20 cellular contexts compared by ENCODE assay signal in genomic region chr3:195286115-195286872, GRCh38. TPM values are rescaled to one million over a fixed set of nuclear protein-coding genes. Genes with fewer than 3 reads are reported as not detected.
DNase-seq lines count a peak whose midpoint lies in the region; ATAC-seq and TF ChIP-seq lines count a peak whose summit lies in the region.
"Had no signal": no experiment of that assay in that cellular context is flagged by ENCODE, and none has a peak within 500 bp of the region (broad histone marks: within the 10 kb centered on the region; RNA-seq: fewer than 3 reads in every experiment).

No MANE protein-coding gene starts in this region.

- TF ChIP-seq CTCF in Panc1 (IDR thresholded peaks at IDR 0.05) (no peak), colonic mucosa (IDR thresholded peaks at IDR 0.05) (no peak), mesothelial cell of epicardium (IDR thresholded peaks at IDR 0.05; ENCODE audit: unreplicated experiment) (no peak)

- H3K9me3 Mint-ChIP-seq in mesothelial cell of epicardium, result no peaks in the 10 kb centered on the region
- H3K9me3 Mint-ChIP-seq in T-cell, result no peaks in the 10 kb centered on the region
- H3K9me3 Mint-ChIP-seq: activated CD4-positive, alpha-beta memory T cell treated with anti-CD3 and anti-CD28 coated beads for 36 hours; activated T-helper 2 cell treated with anti-CD3 and anti-CD28 coated beads, Interferon-gamma antibody, Interleukin-2, Interleukin-4, amounts not matched to agents 10 μg/mL and 5 μg/mL and 100 μg/mL, durations not matched to agents 14 hours and 24 hours and 36 hours had no signal

- H3K4me1 Mint-ChIP-seq in mesothelial cell of epicardium (peaks cover 17% of the 10 kb centered on the region), T-cell (peaks cover 0 to 1% (median 0%) of the 10 kb centered on the region in 3 donors)
- H3K4me1 Mint-ChIP-seq: B cell had no signal

- no peaks in the 10 kb centered on the region; the same call in 1 of the 2 replicates for H3K4me1 ChIP-seq in Panc1 (ENCODE audit: control insufficient read depth, insufficient read depth, low read length)
- H3K4me1 ChIP-seq in colonic mucosa, result no peaks in the 10 kb centered on the region
- H3K4me1 ChIP-seq: ascending aorta had no signal

- H3K4me3 Mint-ChIP-seq in mesothelial cell of epicardium, result no peak overlapping the region
- no peak overlapping the region for H3K4me3 Mint-ChIP-seq in T-cell
- H3K4me3 Mint-ChIP-seq: activated CD4-positive, alpha-beta memory T cell treated with anti-CD3 and anti-CD28 coated beads for 36 hours; B cell had no signal

- POLR2A ChIA-PET in Panc1 (lab: Charles Lee), result no interaction called here
- POLR2A ChIA-PET in T-cell (lab: Charles Lee), result no interaction called here

- H3K27me3 ChIP-seq in Panc1 (ENCODE audit: control insufficient read depth, insufficient read depth, low read length) (no peaks in the 10 kb centered on the region), colonic mucosa (no peaks in the 10 kb centered on the region)
- H3K27me3 ChIP-seq: ascending aorta had no signal

- in situ Hi-C loops in Panc1 (cut with HindIII; ENCODE audit: low pct_unique_long_range_greater_than_20kb, low sequenced_read_pairs), result no loop called here

- H3K9me3 ChIP-seq in Panc1 (ENCODE audit: control insufficient read depth, insufficient read depth, low read depth, low read length) (no peaks in the 10 kb centered on the region), colonic mucosa (no peaks in the 10 kb centered on the region)
- H3K9me3 ChIP-seq: ascending aorta had no signal

- BruUV-seq in Panc1 (replicated peaks; lab: Mats Ljungman, UMichigan), result no TSS peak

- CTCF ChIA-PET in Panc1 (lab: Charles Lee) (interaction anchor here (0.8 kb wide), 1 partner anchor 15 kb away, joined by 3 read pairs; the partner anchor contains the start of gene XXYLT1), T-cell (lab: Charles Lee) (interaction anchor here in 1 of 2 donors (0.5 kb wide), 1 partner anchor 233 kb away, joined by 3 read pairs; no protein-coding TSS in a partner anchor)

- intact Hi-C loops in Panc1 (cut with micrococcal nuclease; ENCODE audit: unreplicated experiment) (no loop called here), colonic mucosa (cut with DNase I) (no loop called here)

- no peaks in the 10 kb centered on the region for H3K27me3 Mint-ChIP-seq in mesothelial cell of epicardium (ENCODE audit: low read depth)
- H3K27me3 Mint-ChIP-seq in T-cell, result no peaks in the 10 kb centered on the region
- H3K27me3 Mint-ChIP-seq: activated CD4-positive, alpha-beta memory T cell treated with anti-CD3 and anti-CD28 coated beads for 36 hours; B cell had no signal

- no peak overlapping the region for H3K4me3 ChIP-seq in Panc1 (ENCODE audit: low read depth in 2 of 2, low read length in 2 of 2)
- no peak overlapping the region for H3K4me3 ChIP-seq in colonic mucosa
- H3K4me3 ChIP-seq: ascending aorta had no signal

- peaks cover 8% of the 10 kb centered on the region; the same call in 1 of the 2 replicates for H3K36me3 ChIP-seq in Panc1 (ENCODE audit: control insufficient read depth, insufficient read depth, low read length)
- peaks cover 4% of the 10 kb centered on the region for H3K36me3 ChIP-seq in colonic mucosa

- H3K27ac Mint-ChIP-seq in mesothelial cell of epicardium, result peak overlapping the region; percentile 40
- H3K27ac Mint-ChIP-seq in T-cell, result no peak overlapping the region
- H3K27ac Mint-ChIP-seq: activated CD4-positive, alpha-beta memory T cell treated with anti-CD3 and anti-CD28 coated beads for 36 hours; activated T-helper 2 cell treated with anti-CD3 and anti-CD28 coated beads, Interferon-gamma antibody, Interleukin-2, Interleukin-4, amounts not matched to agents 10 μg/mL and 5 μg/mL and 100 μg/mL, durations not matched to agents 14 hours and 24 hours and 36 hours; B cell had no signal

- H3K27ac ChIP-seq in Panc1 (ENCODE audit: low read length) (no peak overlapping the region), colonic mucosa (peak overlapping the region; percentile 1)
- H3K27ac ChIP-seq: ascending aorta had no signal

- H3K9ac ChIP-seq in colonic mucosa (ENCODE audit: low read depth in 2 of 2, low read length in 2 of 2), result peak overlapping the region in 1 of 2 donors; percentile 12

- DNase-seq in EH (ENCODE audit: low read depth) (peak; percentile 69), Panc1 (ENCODE audit: low read depth, low spot score) (no peak), colonic mucosa (peak; percentile 36), mesothelial cell of epicardium (ENCODE audit: low spot score in 2 of 2, unreplicated experiment in 2 of 2) (no peak), T-cell (no peak), SHP77 treated with DMSO at 0.1 percent for 48 hours (lab: John Stamatoyannopoulos, UW) (no peak)
- DNase-seq in stimulated activated CD4-positive, alpha-beta T cell treated with anti-CD3 and anti-CD28 coated beads, Interleukin-4, amount 100 ng/mL, for 4 hours, result no peak
- DNase-seq: activated CD4-positive, alpha-beta memory T cell treated with anti-CD3 and anti-CD28 coated beads for 36 hours; DMS79; effector CD8-positive, alpha-beta T cell; glutamatergic neuron; H7; kidney glomerular epithelial cell; NCI-H2029; NCI-H69; posterior cingulate gyrus had no signal

- H3K36me3 Mint-ChIP-seq in mesothelial cell of epicardium, result peaks cover 14% of the 10 kb centered on the region
- H3K36me3 Mint-ChIP-seq in T-cell, result peaks cover 25% of the 10 kb centered on the region

- ATAC-seq in Panc1 (peak; percentile 53; the same call in 1 of the 2 replicates), GM21447 (IDR thresholded peaks at IDR 0.05; ENCODE audit: unreplicated experiment) (no peak), T-cell (replicated peaks in 1 of 4) (no peak)

RNA-seq across cellular contexts. Expression of gene XXYLT1, which starts 15.3 kb away (rescaled TPM):
- total RNA-seq in Panc1 (2021; ENCODE audit: unreplicated experiment) (26.0 TPM), colonic mucosa (10 to 100 TPM in 1 of 2 donors, 1 to 10 TPM in 1; 8.3 to 10.9 TPM), mesothelial cell of epicardium (41.2 to 42.9 TPM (median 41.9 TPM) in 3 replicates), T-cell (1 to 10 TPM; 4.6 to 9.1 (median 5.7) TPM)
- polyA plus RNA-seq in Panc1 (2012; ENCODE audit: insufficient read length), result 29.7 TPM

Comparison
In these comparisons a context has a peak if more than half of its experiments do, and no peak if none do; other contexts are left out.
1. DNase-seq: peak in EH (single experiment) and colonic mucosa (single experiment); none in Panc1 (single experiment), mesothelial cell of epicardium (0 of 2), stimulated activated CD4-positive, alpha-beta T cell treated with anti-CD3 and anti-CD28 coated beads, Interleukin-4, amount 100 ng/mL, for 4 hours (0 of 2), T-cell (0 of 34) and SHP77 treated with DMSO at 0.1 percent for 48 hours (single experiment).